ENCODE assay signal across 1 cellular context in the genomic region with DNA sequence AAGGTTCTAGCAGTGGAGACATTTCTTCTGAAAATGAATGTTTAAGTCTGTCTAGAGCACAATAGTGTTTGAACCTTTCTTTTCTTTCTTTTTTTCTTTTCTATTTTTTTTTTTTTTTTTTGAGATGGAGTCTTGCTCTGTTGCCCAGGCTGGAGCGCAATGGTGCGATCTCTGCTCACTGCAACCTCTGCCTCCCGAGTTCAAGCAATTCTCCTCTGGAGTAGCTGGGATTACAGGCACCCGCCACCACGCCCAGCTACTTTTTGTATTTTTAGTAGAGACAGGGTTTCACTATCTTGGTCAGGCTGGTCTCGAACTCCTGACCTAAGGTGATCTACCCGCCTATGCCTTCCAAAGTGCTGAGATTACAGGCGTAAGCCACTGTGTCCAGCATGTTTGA.
TF ChIP-seq lines count a peak whose summit lies in the region.

No MANE protein-coding gene starts in this region.

TF ChIP-seq in HEK293, 187 proteins besides CTCF, POLR2A, EP300 and RAD21:
- TF ChIP-seq ZNF121 (tag by site-specific recombination; IDR thresholded peaks at IDR 0.05) = peak; percentile 76
TF ChIP-seq in HEK293: peak in this region for 1; not testable (repeated sequence) for 186.
